Comparison of ENCODE assay signal across 8 cellular contexts in the genomic region with DNA sequence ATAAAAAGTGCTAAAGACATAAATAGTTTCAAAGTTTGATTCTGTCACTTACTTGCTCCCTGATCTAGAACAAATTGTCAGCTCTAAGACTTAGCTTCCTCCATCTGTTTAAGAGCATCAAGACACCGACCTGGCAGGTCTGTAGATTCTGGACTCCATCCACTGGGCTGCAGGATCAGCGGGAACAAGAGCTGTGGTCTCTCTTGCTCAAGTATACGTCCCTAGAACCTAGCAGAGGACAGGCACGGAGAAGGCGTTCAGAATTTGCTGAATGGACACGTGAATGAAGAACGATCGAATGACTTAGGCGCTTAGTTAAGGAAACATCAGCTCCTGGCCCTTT. TPM values are rescaled to one million over a fixed set of nuclear protein-coding genes. Genes with fewer than 3 reads are reported as not detected.
A peak's percentile ranks its signal among the peaks of the same experiment; 100 is the strongest.
DNase-seq lines count a peak whose midpoint lies in the region; ATAC-seq and TF ChIP-seq lines count a peak whose summit lies in the region.

No MANE protein-coding gene starts in this region.

- DNase-seq in AG20443 (ENCODE audit: low spot score), result peak; percentile 26
- peak; percentile 51 for DNase-seq in HT1080 (ENCODE audit: low read depth)
- DNase-seq in astrocyte of the hippocampus (ENCODE audit: low read depth, low spot score), result peak; percentile 62
- DNase-seq in left lung, result no peak
- no peak for DNase-seq in transverse colon
- DNase-seq in epidermal melanocyte (ENCODE audit: insufficient read length, low spot score), result no peak
- DNase-seq in activated CD4-positive, alpha-beta T cell treated with anti-CD3 and anti-CD28 coated beads, Interleukin-2, amount 50 U/mL, for 48 hours, result no peak
- no peak for DNase-seq in middle frontal gyrus (ENCODE audit: extremely low spot score, low spot score)

- intact Hi-C loops in left lung (cut with DNase I) (no loop called here), transverse colon (cut with DNase I; ENCODE audit: low total_unique reads) (no loop called here)

- no peak for ATAC-seq in left lung

- WGBS in transverse colon (ENCODE audit: low coverage in 1 of 2), 2 donors, result 31% methylated on average over 9 of the region's 9 CpGs; no CpG with 5 or more reads in 1 of the 2 donors

- H3K4me3 ChIP-seq in left lung, result peak overlapping the region; percentile 32 to 49
- H3K4me3 ChIP-seq in transverse colon, result peak overlapping the region in 3 of 4 donors; percentile 38 to 55 (median 54)

- no peak for TF ChIP-seq POLR2A in transverse colon (IDR thresholded peaks at IDR 0.05)

- in situ Hi-C loops in transverse colon (cut with MboI; ENCODE audit: low pct_ligation_motif_present in 1 of 4, low pct_unique_long_range_greater_than_20kb in 1 of 4, low sequenced_read_pairs in 3 of 4), result no loop called here

- H3K27ac ChIP-seq in left lung (peak overlapping the region in 1 of 2 donors; percentile 68), transverse colon (peak overlapping the region; percentile 77 to 91 (median 80))

- TF ChIP-seq CTCF in left lung (IDR thresholded peaks at IDR 0.05), result no peak
- no peak for TF ChIP-seq CTCF in transverse colon (IDR thresholded peaks at IDR 0.05)

- H3K9me3 ChIP-seq in left lung, result no peaks in the 10 kb centered on the region
- H3K9me3 ChIP-seq in transverse colon, result no peaks in the 10 kb centered on the region

- H3K4me1 ChIP-seq in left lung (peaks cover 0 to 34% of the 10 kb centered on the region in 2 donors), transverse colon (peaks cover 3 to 34% (median 8%) of the 10 kb centered on the region in 4 donors)

- no peak for TF ChIP-seq EP300 in transverse colon (IDR thresholded peaks at IDR 0.05; ENCODE audit: low read depth)

- H3K27me3 ChIP-seq in left lung, result peaks cover 37 to 71% of the 10 kb centered on the region in 2 donors
- peaks cover 59% of the 10 kb centered on the region for H3K27me3 ChIP-seq in transverse colon

- H3K36me3 ChIP-seq in left lung, result no peaks in the 10 kb centered on the region
- no peaks in the 10 kb centered on the region for H3K36me3 ChIP-seq in transverse colon

RNA-seq across cellular contexts. Expression of gene DZIP1, which starts 1.1 kb away (rescaled TPM):
- total RNA-seq in HT1080 (2014; rRNA removed; shearing (Covaris generic)), result 19.0 and 25.0 TPM in 2 replicates
- 14.7 and 16.0 TPM in 2 replicates for polyA plus RNA-seq in HT1080 (2015; cell fraction: cytosol; rRNA removed)
- 26.4 and 27.2 TPM in 2 replicates for polyA plus RNA-seq in HT1080 (2015; cell fraction: nucleus; rRNA removed)
- total RNA-seq in left lung, result 10 to 100 TPM in 1 of 2 donors, 1 to 10 TPM in 1; 8.2 to 11.0 TPM
- total RNA-seq in transverse colon, result 10 to 100 TPM in 1 of 4 donors, 1 to 10 TPM in 3; 6.4 to 15.3 (median 8.1) TPM

RNA-seq across cellular contexts. Expression of gene DNAJC3, which starts 33.5 kb away (rescaled TPM):
- 17.6 and 21.8 TPM in 2 replicates for total RNA-seq in HT1080 (2014; rRNA removed; shearing (Covaris generic))
- polyA plus RNA-seq in HT1080 (2015; cell fraction: cytosol; rRNA removed), result 13.8 and 16.7 TPM in 2 replicates
- polyA plus RNA-seq in HT1080 (2015; cell fraction: nucleus; rRNA removed), result 16.6 and 19.0 TPM in 2 replicates
- total RNA-seq in left lung (10 to 100 TPM; 61.2 to 87.8 TPM), transverse colon (10 to 100 TPM; 22.8 to 49.7 (median 35.5) TPM)

Comparison
In these comparisons a context has a peak if more than half of its experiments do, and no peak if none do; other contexts are left out.
1. DNase-seq: peak in AG20443 (single experiment), HT1080 (single experiment) and astrocyte of the hippocampus (single experiment); none in left lung (0 of 2), transverse colon (single experiment), epidermal melanocyte (single experiment), activated CD4-positive, alpha-beta T cell treated with anti-CD3 and anti-CD28 coated beads, Interleukin-2, amount 50 U/mL, for 48 hours (0 of 2) and middle frontal gyrus (single experiment).